In genomic region chr1:111880866-111881837, GRCh38 we compare ENCODE assay signal across 14 cellular contexts.
DNase-seq lines count a peak whose midpoint lies in the region; ATAC-seq and TF ChIP-seq lines count a peak whose summit lies in the region.
"Had no signal": no experiment of that assay in that cellular context is flagged by ENCODE, and none has a peak within 500 bp of the region (broad histone marks: within the 10 kb centered on the region; RNA-seq: fewer than 3 reads in every experiment).

No MANE protein-coding gene starts in this region.

- peak; percentile 27 to 73 (median 52) for ATAC-seq in heart left ventricle
- peak; percentile 35 to 81 for ATAC-seq in gastrocnemius medialis
- ATAC-seq in GM18505 (IDR thresholded peaks at IDR 0.05; ENCODE audit: unreplicated experiment), result no peak
- no peak for ATAC-seq in GM21390 (IDR thresholded peaks at IDR 0.05; ENCODE audit: unreplicated experiment)
- ATAC-seq: activated T-cell treated with anti-CD3 and anti-CD28 coated beads, Interleukin-2, amount 50 U/mL, for 72 hours; foreskin keratinocyte had no signal

- H3K4me1 ChIP-seq in heart left ventricle (peaks cover 0 to 60% (median 28%) of the 10 kb centered on the region in 12 donors), gastrocnemius medialis (peaks cover 21 to 26% of the 10 kb centered on the region in 2 donors)
- H3K4me1 ChIP-seq: foreskin keratinocyte, uterus had no signal

- intact Hi-C loops in heart left ventricle (cut with DNase I) (loop anchor here in 8 of 10 donors (5.0 to 10.0 kb wide), 7 partner anchors 64 to 456 kb away; partner anchors contain the start of gene KCND3 (in 1 of the 8)), gastrocnemius medialis (cut with DNase I; ENCODE audit: low total_unique reads) (no loop called here)

- TF ChIP-seq CTCF in heart left ventricle (IDR thresholded peaks at IDR 0.05) (no peak), gastrocnemius medialis (IDR thresholded peaks at IDR 0.05 in 4 of 5, conservative IDR thresholded peaks at IDR 0.05 in 1 of 5) (no peak)

- peak overlapping the region in 4 of 12 donors; percentile 12 to 53 (median 36) for H3K27ac ChIP-seq in heart left ventricle
- H3K27ac ChIP-seq in gastrocnemius medialis, result no peak overlapping the region
- H3K27ac ChIP-seq: ascending aorta, foreskin keratinocyte, neutrophil, uterus had no signal

- DNase-seq in NCI-H2171 treated with DMSO at 0.1 percent for 48 hours (lab: John Stamatoyannopoulos, UW), result peak; percentile 40
- no peak for DNase-seq in NCI-H2171 (lab: John Stamatoyannopoulos, UW)
- peak; percentile 40 for DNase-seq in NCI-H774 (lab: John Stamatoyannopoulos, UW)
- peak in 3 of 5 donors; percentile 36 to 72 (median 44) for DNase-seq in heart left ventricle
- peak in 1 of 2 donors; percentile 28 for DNase-seq in gastrocnemius medialis
- DNase-seq in activated CD4-positive, CD25-positive, alpha-beta regulatory T cell treated with anti-CD3 and anti-CD28 coated beads, Interleukin-2, amount 50 U/mL, for 72 hours, result no peak
- DNase-seq: activated T-cell treated with anti-CD3 and anti-CD28 coated beads, Interleukin-2, amount 50 U/mL, for 72 hours; DMS53; foreskin keratinocyte; uterus had no signal

- H3K27me3 ChIP-seq in heart left ventricle (no peaks in the 10 kb centered on the region), gastrocnemius medialis (no peaks in the 10 kb centered on the region)
- H3K27me3 ChIP-seq: ascending aorta, uterus had no signal

- H3K9me3 ChIP-seq in heart left ventricle, result no peaks in the 10 kb centered on the region
- no peaks in the 10 kb centered on the region for H3K9me3 ChIP-seq in gastrocnemius medialis
- H3K9me3 ChIP-seq: ascending aorta, neutrophil, uterus had no signal

- H3K4me3 ChIP-seq in heart left ventricle (no peak overlapping the region), gastrocnemius medialis (no peak overlapping the region)
- H3K4me3 ChIP-seq: ascending aorta, uterus had no signal

- 10 to 24% (median 12%) methylated on average over 17 of the region's 17 CpGs for WGBS in heart left ventricle, 4 donors

- H3K36me3 ChIP-seq in heart left ventricle (no peaks in the 10 kb centered on the region), gastrocnemius medialis (no peaks in the 10 kb centered on the region)
- H3K36me3 ChIP-seq: ascending aorta, neutrophil, uterus had no signal

- in situ Hi-C loops in gastrocnemius medialis (cut with MboI; ENCODE audit: low sequenced_read_pairs in 4 of 4), result no loop called here

- no peak for TF ChIP-seq POLR2A in heart left ventricle (IDR thresholded peaks at IDR 0.05)
- no peak for TF ChIP-seq POLR2A in gastrocnemius medialis (IDR thresholded peaks at IDR 0.05)
- no peak for TF ChIP-seq POLR2A in GM18505 (IDR thresholded peaks at IDR 0.05; ENCODE audit: borderline replicate concordance, extremely low read depth, insufficient read depth, insufficient read length)

Comparison
In these comparisons a context has a peak if more than half of its experiments do, and no peak if none do; other contexts are left out.
1. DNase-seq: peak in NCI-H2171 treated with DMSO at 0.1 percent for 48 hours (single experiment), NCI-H774 (single experiment) and heart left ventricle (3 of 5); none in NCI-H2171 (single experiment) and activated CD4-positive, CD25-positive, alpha-beta regulatory T cell treated with anti-CD3 and anti-CD28 coated beads, Interleukin-2, amount 50 U/mL, for 72 hours (single experiment).
2. ATAC-seq: peak in heart left ventricle (4 of 4) and gastrocnemius medialis (2 of 2); none in GM18505 (single experiment) and GM21390 (single experiment).